ENCODE assay signal across 19 cellular contexts in genomic region chr20:45291526-45291925, GRCh38. TPM values are rescaled to one million over a fixed set of nuclear protein-coding genes. Genes with fewer than 3 reads are reported as not detected.
"Had no signal": no experiment of that assay in that cellular context is flagged by ENCODE, and none has a peak within 500 bp of the region (broad histone marks: within the 10 kb centered on the region; RNA-seq: fewer than 3 reads in every experiment).

No MANE protein-coding gene starts in this region.

- H3K9me3 Mint-ChIP-seq: activated CD4-positive, alpha-beta memory T cell treated with anti-CD3 and anti-CD28 coated beads, Interleukin-2, amount 10 ng/mL, durations not matched to agents 7 days and 5 days; activated CD4-positive, alpha-beta T cell treated with anti-CD3 and anti-CD28 coated beads, Interleukin-2, amount 10 ng/mL, durations not matched to agents 7 days and 5 days; activated naive CD4-positive, alpha-beta T cell treated with anti-CD3 and anti-CD28 coated beads, Interleukin-2, amount 50 U/mL, for 72 hours; natural killer cell treated with Interleukin-12 subunit alpha and Interleukin-12 subunit beta and Interleukin-15 and Interleukin-18, amount 100 ng/mL, for 72 hours; stimulated activated effector memory CD8-positive, alpha-beta T cell treated with anti-CD3 and anti-CD28 coated beads, Interleukin-12 subunit alpha, Interleukin-12 subunit beta, amount 100 ng/mL, for 72 hours; stimulated activated naive CD8-positive, alpha-beta T cell treated with anti-CD3 and anti-CD28 coated beads, Interleukin-15, amount 100 ng/mL, for 72 hours had no signal

- DNase-seq: esophagus squamous epithelium had no signal

- H3K36me3 Mint-ChIP-seq: activated naive CD4-positive, alpha-beta T cell treated with anti-CD3 and anti-CD28 coated beads, Interleukin-2, amount 50 U/mL, for 72 hours; natural killer cell treated with Interleukin-12 subunit alpha and Interleukin-12 subunit beta and Interleukin-15 and Interleukin-18, amount 100 ng/mL, for 72 hours; stimulated activated effector memory CD8-positive, alpha-beta T cell treated with anti-CD3 and anti-CD28 coated beads, Interleukin-12 subunit alpha, Interleukin-12 subunit beta, amount 100 ng/mL, for 72 hours had no signal

- H3K27ac Mint-ChIP-seq: activated CD4-positive, alpha-beta memory T cell treated with anti-CD3 and anti-CD28 coated beads, Interleukin-2, amount 10 ng/mL, durations not matched to agents 7 days and 5 days; activated CD4-positive, alpha-beta T cell treated with anti-CD3 and anti-CD28 coated beads, Interleukin-2, amount 10 ng/mL, durations not matched to agents 7 days and 5 days; activated naive CD4-positive, alpha-beta T cell treated with anti-CD3 and anti-CD28 coated beads, Interleukin-2, amount 50 U/mL, for 72 hours; natural killer cell treated with Interleukin-12 subunit alpha and Interleukin-12 subunit beta and Interleukin-15 and Interleukin-18, amount 100 ng/mL, for 72 hours; stimulated activated effector memory CD8-positive, alpha-beta T cell treated with anti-CD3 and anti-CD28 coated beads, Interleukin-12 subunit alpha, Interleukin-12 subunit beta, amount 100 ng/mL, for 72 hours; stimulated activated naive CD8-positive, alpha-beta T cell treated with anti-CD3 and anti-CD28 coated beads, Interleukin-15, amount 100 ng/mL, for 72 hours; T-helper 17 cell; WTC11 had no signal

- H3K4me3 Mint-ChIP-seq: activated CD4-positive, alpha-beta T cell treated with anti-CD3 and anti-CD28 coated beads, Interleukin-2, amount 10 ng/mL, durations not matched to agents 7 days and 5 days; natural killer cell treated with Interleukin-12 subunit alpha and Interleukin-12 subunit beta and Interleukin-15 and Interleukin-18, amount 100 ng/mL, for 72 hours; stimulated activated naive CD8-positive, alpha-beta T cell treated with anti-CD3 and anti-CD28 coated beads, Interleukin-15, amount 100 ng/mL, for 72 hours; T-helper 17 cell; WTC11 had no signal

RNA-seq across cellular contexts. Expression of gene RBPJL, which starts 15.1 kb away (rescaled TPM):
- total RNA-seq: activated CD4-positive, alpha-beta memory T cell treated with anti-CD3 and anti-CD28 coated beads, Interleukin-2, amount 10 ng/mL, durations not matched to agents 7 days and 5 days; activated CD4-positive, alpha-beta T cell treated with anti-CD3 and anti-CD28 coated beads, Interleukin-2, amount 10 ng/mL, durations not matched to agents 7 days and 5 days; activated naive CD4-positive, alpha-beta T cell treated with anti-CD3 and anti-CD28 coated beads, Interleukin-2, amount 50 U/mL, for 72 hours; adrenal gland; aorta; dermis microvascular lymphatic vessel endothelial cell; esophagus squamous epithelium; left ventricle myocardium inferior; mesenteric fat pad; mucosa of descending colon; myocyte; natural killer cell treated with Interleukin-12 subunit alpha and Interleukin-12 subunit beta and Interleukin-15 and Interleukin-18, amount 100 ng/mL, for 72 hours; prostate gland; sigmoid colon; T-helper 17 cell; upper lobe of right lung had no signal

RNA-seq across cellular contexts. Expression of gene MATN4, which starts 16.6 kb away (rescaled TPM):
- total RNA-seq: left ventricle myocardium inferior, mesenteric fat pad, myocyte, sigmoid colon, T-helper 17 cell had no signal

RNA-seq across cellular contexts. Expression of gene SLPI, which starts 37.2 kb away (rescaled TPM):
- total RNA-seq: activated naive CD4-positive, alpha-beta T cell treated with anti-CD3 and anti-CD28 coated beads, Interleukin-2, amount 50 U/mL, for 72 hours; myocyte; T-helper 17 cell had no signal
